8 cellular contexts compared by ENCODE assay signal in the genomic region with DNA sequence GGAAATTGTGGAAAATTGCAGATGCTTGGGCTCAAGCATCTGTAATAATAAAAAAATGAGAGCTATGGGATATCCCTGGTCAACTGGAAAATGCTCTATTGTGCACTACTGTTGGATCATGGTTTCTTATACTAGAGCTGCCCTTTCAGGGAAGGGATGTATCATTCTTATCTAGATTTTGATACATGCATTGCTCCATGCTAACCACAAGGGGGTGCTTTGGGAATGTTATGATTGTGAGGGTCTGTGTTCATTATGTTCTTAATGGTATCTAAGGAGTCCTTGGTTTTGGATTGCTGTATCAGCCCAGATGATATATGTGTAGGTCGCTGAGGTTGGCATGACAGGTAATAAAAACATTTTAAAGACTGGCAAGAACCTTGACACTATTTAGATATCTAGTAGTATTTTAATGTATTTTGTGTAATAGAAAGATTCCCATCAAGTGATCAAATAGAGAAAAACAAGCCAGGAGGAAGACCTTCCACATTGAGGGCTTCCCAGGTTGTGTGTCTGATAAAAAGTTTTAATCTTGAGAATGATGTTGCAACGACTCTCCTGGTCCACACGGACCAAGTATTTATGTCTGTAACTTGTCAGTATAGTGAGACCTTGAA. TPM values are rescaled to one million over a fixed set of nuclear protein-coding genes. Genes with fewer than 3 reads are reported as not detected.
DNase-seq lines count a peak whose midpoint lies in the region; ATAC-seq, FAIRE-seq and TF ChIP-seq lines count a peak whose summit lies in the region.

No MANE protein-coding gene starts in this region.

- H2BK5ac ChIP-seq in neuronal stem cell (ENCODE audit: low read length), result no peak overlapping the region

- H3K18ac ChIP-seq in neuronal stem cell (ENCODE audit: low read length), result no peak overlapping the region

- H3K14ac ChIP-seq in neuronal stem cell (ENCODE audit: low read length), result no peak overlapping the region

- no peak overlapping the region for H3K27ac ChIP-seq in adrenal gland
- H3K27ac ChIP-seq in neuronal stem cell (replicated peaks; ENCODE audit: low read length), result no peak overlapping the region

- peak; percentile 57 for DNase-seq in COLO829 (ENCODE audit: low spot score)
- DNase-seq in HTR-8/SVneo (ENCODE audit: insufficient read length, low spot score), result peak; percentile 27
- no peak for DNase-seq in adrenal gland
- peak; percentile 43 for DNase-seq in kidney tubule cell (ENCODE audit: low spot score)
- no peak for DNase-seq in neuronal stem cell (ENCODE audit: low spot score)
- no peak for DNase-seq in NCI-H226

- H3K9me3 ChIP-seq in adrenal gland (replicated peaks in 1 of 3) (no peaks in the 10 kb centered on the region), neuronal stem cell (replicated peaks in 1 of 2; ENCODE audit: control insufficient read depth in 2 of 2, insufficient read depth in 1 of 2, low read depth in 1 of 2, low read length in 2 of 2) (peaks cover 2 to 16% of the 10 kb centered on the region in 2 donors)

- H3K27me3 ChIP-seq in adrenal gland (no peaks in the 10 kb centered on the region), neuronal stem cell (ENCODE audit: control insufficient read depth in 3 of 3, insufficient read depth in 3 of 3, low read depth in 1 of 3, low read length in 3 of 3) (no peaks in the 10 kb centered on the region)

- FAIRE-seq in HTR-8/SVneo (lab: Jason Lieb, UNC), result no peak

- no peaks in the 10 kb centered on the region for H3K79me1 ChIP-seq in neuronal stem cell (ENCODE audit: low read depth, low read length)

- TF ChIP-seq POLR2A in adrenal gland (IDR thresholded peaks at IDR 0.05), result no peak

- no peak overlapping the region for H2AK5ac ChIP-seq in neuronal stem cell (ENCODE audit: low read depth, low read length)

- H3K23ac ChIP-seq in neuronal stem cell (ENCODE audit: low read depth, low read length, poor library complexity), result no peak overlapping the region

- H2AFZ ChIP-seq in neuronal stem cell (ENCODE audit: low read length), result no peak overlapping the region

- H2BK12ac ChIP-seq in neuronal stem cell (ENCODE audit: low read length), result no peak overlapping the region

- no peak overlapping the region for H3K9ac ChIP-seq in neuronal stem cell (ENCODE audit: low read depth, low read length, poor library complexity)

- H3K4me2 ChIP-seq in neuronal stem cell (ENCODE audit: insufficient read depth, low read length, poor library complexity, severe bottlenecking), result no peak overlapping the region

- no peak overlapping the region for H4K8ac ChIP-seq in neuronal stem cell (ENCODE audit: low read depth, low read length)

- H3K4me3 ChIP-seq in adrenal gland (no peak overlapping the region), neuronal stem cell (ENCODE audit: low read length in 2 of 2) (no peak overlapping the region)

- no peaks in the 10 kb centered on the region for H3K4me1 ChIP-seq in adrenal gland (replicated peaks in 1 of 2)
- H3K4me1 ChIP-seq in neuronal stem cell (ENCODE audit: control insufficient read depth in 2 of 2, insufficient read depth in 1 of 2, low read depth in 1 of 2, low read length in 2 of 2), result peaks cover 0 to 9% of the 10 kb centered on the region in 2 donors

- no peak for ATAC-seq in GM21515 (IDR thresholded peaks at IDR 0.05; ENCODE audit: unreplicated experiment)
- no peak for ATAC-seq in HG02885 (IDR thresholded peaks at IDR 0.05; ENCODE audit: poor library complexity, unreplicated experiment)

- H4K91ac ChIP-seq in neuronal stem cell (ENCODE audit: low read depth, low read length, poor library complexity), result no peak overlapping the region

- no peak overlapping the region for H3K4ac ChIP-seq in neuronal stem cell (ENCODE audit: low read length)

- H2BK120ac ChIP-seq in neuronal stem cell (ENCODE audit: low read depth, low read length), result no peak overlapping the region

- H3K36me3 ChIP-seq in adrenal gland (replicated peaks in 1 of 2), result peaks cover 0 to 13% of the 10 kb centered on the region in 2 donors
- peaks cover 18 to 76% of the 10 kb centered on the region in 2 donors for H3K36me3 ChIP-seq in neuronal stem cell (replicated peaks in 1 of 2; ENCODE audit: control insufficient read depth in 2 of 2, insufficient read depth in 2 of 2, low read length in 2 of 2)

- WGBS in adrenal gland, 4 donors, result 83 to 91% (median 85%) methylated on average over 3 of the region's 3 CpGs
- WGBS in neuronal stem cell (ENCODE audit: extremely low coverage in 2 of 2, insufficient read length in 2 of 2, insufficient replicate concordance in 1 of 2), 2 donors, result no CpG with 5 or more reads among the region's 3 CpGs

- intact Hi-C loops in adrenal gland (cut with DNase I), result no loop called here

- no peak overlapping the region for H2BK15ac ChIP-seq in neuronal stem cell (ENCODE audit: low read length)

- TF ChIP-seq CTCF in adrenal gland (IDR thresholded peaks at IDR 0.05), result peak; percentile 12 to 53 (median 44)

RNA-seq across cellular contexts. Expression of a gene that starts 49.2 kb away (rescaled TPM):
- 10 to 100 TPM in 7 of 8 donors, 1 to 10 TPM in 1; 8.6 to 57.2 (median 32.8) TPM for total RNA-seq in adrenal gland
- polyA plus RNA-seq in adrenal gland, result 10 to 100 TPM in 1 of 3 donors, 1 to 10 TPM in 2; 8.7 to 12.5 (median 9.7) TPM
- 0.29 TPM for polyA plus RNA-seq in neuronal stem cell (2013, experiment 1 of 2)
- 0.28 TPM for polyA plus RNA-seq in neuronal stem cell (2013, experiment 2 of 2)

Comparison
In these comparisons a context has a peak if more than half of its experiments do, and no peak if none do; other contexts are left out.
1. DNase-seq: peak in COLO829 (single experiment), HTR-8/SVneo (single experiment) and kidney tubule cell (single experiment); none in adrenal gland (0 of 7), neuronal stem cell (single experiment) and NCI-H226 (single experiment).